In genomic region chr10:61376377-61376776, GRCh38 we compare ENCODE assay signal across 8 cellular contexts.
"Had no signal": no experiment of that assay in that cellular context is flagged by ENCODE, and none has a peak within 500 bp of the region (broad histone marks: within the 10 kb centered on the region; RNA-seq: fewer than 3 reads in every experiment).

No MANE protein-coding gene starts in this region.

- H3K27ac ChIP-seq: GM23248 had no signal

- H2AFZ ChIP-seq: GM23248 had no signal

- H3K4me3 ChIP-seq: GM23248, HAP-1 had no signal

- H3K36me3 ChIP-seq: HAP-1 had no signal

- FAIRE-seq: H54, HTR-8/SVneo had no signal

- H3K9ac ChIP-seq: GM23248 had no signal

- DNase-seq: GM23248, GOT3, Kasumi-1, KG1 had no signal

- ATAC-seq: HCT116 had no signal

- H3K9me3 ChIP-seq: HAP-1 had no signal

- H3K4me1 ChIP-seq: HAP-1 had no signal
